ENCODE assay signal across 8 cellular contexts in genomic region chr19:41327499-41328156, GRCh38. TPM values are rescaled to one million over a fixed set of nuclear protein-coding genes. Genes with fewer than 3 reads are reported as not detected.
A peak's percentile ranks its signal among the peaks of the same experiment; 100 is the strongest.
DNase-seq lines count a peak whose midpoint lies in the region; ATAC-seq lines count a peak whose summit lies in the region.

No MANE protein-coding gene starts in this region.

- no peak overlapping the region for H3K4me2 ChIP-seq in mesendoderm (ENCODE audit: low read length)

- H3K18ac ChIP-seq in mesendoderm (ENCODE audit: low read length) = peak overlapping the region; percentile 60

- no CpG with 5 or more reads among the region's 35 CpGs for WGBS in mesendoderm (ENCODE audit: extremely low coverage, insufficient coverage, low lambda C conversion rate)

- no peak overlapping the region for H4K5ac ChIP-seq in mesendoderm (ENCODE audit: low read length)

- H3K27me3 ChIP-seq in HUES48 (ENCODE audit: control insufficient read depth, insufficient read depth, low read length) = no peaks in the 10 kb centered on the region
- H3K27me3 ChIP-seq in mesendoderm (ENCODE audit: insufficient read depth, low read length, poor library complexity) = no peaks in the 10 kb centered on the region

- H3K9ac ChIP-seq in HUES48 (ENCODE audit: low read depth, low read length) (no peak overlapping the region), mesendoderm (ENCODE audit: low read length) (peak overlapping the region; percentile 72)

- H3K27ac ChIP-seq in HUES48 (ENCODE audit: low read depth, low read length) = peak overlapping the region; percentile 8
- peak overlapping the region; percentile 85 for H3K27ac ChIP-seq in cingulate gyrus (ENCODE audit: low read depth, low read length)
- H3K27ac ChIP-seq in mesendoderm (ENCODE audit: low read depth, low read length) = peak overlapping the region; percentile 92

- no peak overlapping the region for H2BK15ac ChIP-seq in mesendoderm (replicated peaks; ENCODE audit: low read depth)

- H4K8ac ChIP-seq in mesendoderm (ENCODE audit: low read depth, low read length) = no peak overlapping the region

- H3K23ac ChIP-seq in mesendoderm (ENCODE audit: low read length) = peak overlapping the region; percentile 99

- H3K79me2 ChIP-seq in mesendoderm (ENCODE audit: control insufficient read depth, insufficient read depth, low read length) = peaks cover 2% of the 10 kb centered on the region

- peak; percentile 46 for ATAC-seq in GM19438 (IDR thresholded peaks at IDR 0.05; ENCODE audit: low read depth, unreplicated experiment)

- H2AK5ac ChIP-seq in mesendoderm (ENCODE audit: low read length) = peak overlapping the region; percentile 99

- H3K4ac ChIP-seq in mesendoderm (ENCODE audit: low read depth, low read length) = peak overlapping the region; percentile 84

- no peaks in the 10 kb centered on the region for H3K9me3 ChIP-seq in HUES48 (ENCODE audit: control insufficient read depth, insufficient read depth, low read length)

- H3K4me1 ChIP-seq in HUES48 (ENCODE audit: control insufficient read depth, insufficient read depth, low read length) (peaks cover 41% of the 10 kb centered on the region), mesendoderm (ENCODE audit: control insufficient read depth, low read depth, low read length) (peaks cover 36% of the 10 kb centered on the region)

- 0 out of 2 replicates have a peak overlapping the region, but pooled peaks have one; percentile 11 for H3K4me3 ChIP-seq in HUES48 (ENCODE audit: low read depth, low read length)
- H3K4me3 ChIP-seq in mesendoderm (ENCODE audit: low read length) = no peak overlapping the region

- DNase-seq in CD1c-positive myeloid dendritic cell (ENCODE audit: extremely low spot score) (peak; percentile 96), mesendoderm (no peak), inferior parietal cortex (ENCODE audit: extremely low spot score) (no peak)
- DNase-seq in activated CD4-positive, CD25-positive, alpha-beta regulatory T cell treated with anti-CD3 and anti-CD28 coated beads, Interleukin-2, amount 50 U/mL, for 72 hours = peak; percentile 90
- DNase-seq in stimulated activated CD8-positive, alpha-beta memory T cell treated with anti-CD3 and anti-CD28 coated beads, Interleukin-2, amount 100 ng/mL, for 48 hours (ENCODE audit: low read depth in 2 of 2) = peak; percentile 83 to 87

- H3K79me1 ChIP-seq in mesendoderm (ENCODE audit: low read length) = peaks cover 2% of the 10 kb centered on the region

- peak overlapping the region; percentile 94 for H3K56ac ChIP-seq in mesendoderm (ENCODE audit: low read length)

- no peaks in the 10 kb centered on the region for H3K36me3 ChIP-seq in HUES48 (ENCODE audit: control insufficient read depth, insufficient read depth, low read length)
- peaks cover 1% of the 10 kb centered on the region for H3K36me3 ChIP-seq in mesendoderm (ENCODE audit: control insufficient read depth, insufficient read depth, low read length)

- H2BK120ac ChIP-seq in mesendoderm (ENCODE audit: low read depth, low read length) = peak overlapping the region; percentile 39

- peak overlapping the region; percentile 99 for H2BK5ac ChIP-seq in mesendoderm (ENCODE audit: low read length)

RNA-seq across cellular contexts. Expression of gene CCDC97, which starts 17.7 kb away (rescaled TPM):
- polyA plus RNA-seq in mesendoderm (2013, experiment 1 of 2) = 33.2 TPM
- 32.2 TPM for polyA plus RNA-seq in mesendoderm (2013, experiment 2 of 2)

RNA-seq across cellular contexts. Expression of gene TGFB1, which starts 26.1 kb away (rescaled TPM):
- polyA plus RNA-seq in mesendoderm (2013, experiment 1 of 2) = 36.8 TPM
- polyA plus RNA-seq in mesendoderm (2013, experiment 2 of 2) = 35.2 TPM

RNA-seq across cellular contexts. Expression of gene B9D2, which starts 36.3 kb away (rescaled TPM):
- 3.4 TPM for polyA plus RNA-seq in mesendoderm (2013, experiment 1 of 2)
- 3.5 TPM for polyA plus RNA-seq in mesendoderm (2013, experiment 2 of 2)

RNA-seq across cellular contexts. Expression of gene TMEM91, which starts 48.7 kb away (rescaled TPM):
- polyA plus RNA-seq in mesendoderm (2013, experiment 1 of 2) = 3.0 TPM
- polyA plus RNA-seq in mesendoderm (2013, experiment 2 of 2) = 2.9 TPM

Comparison
In these comparisons a context has a peak if more than half of its experiments do, and no peak if none do; other contexts are left out.
1. DNase-seq: peak in CD1c-positive myeloid dendritic cell (single experiment), activated CD4-positive, CD25-positive, alpha-beta regulatory T cell treated with anti-CD3 and anti-CD28 coated beads, Interleukin-2, amount 50 U/mL, for 72 hours (single experiment) and stimulated activated CD8-positive, alpha-beta memory T cell treated with anti-CD3 and anti-CD28 coated beads, Interleukin-2, amount 100 ng/mL, for 48 hours (2 of 2); none in mesendoderm (single experiment) and inferior parietal cortex (single experiment).
2. H3K27ac ChIP-seq: peak in every context shown above with its lines; median percentile 92 in mesendoderm; 85 in cingulate gyrus; 8 in HUES48.